Comparison of ENCODE assay signal across 20 cellular contexts in the genomic region with DNA sequence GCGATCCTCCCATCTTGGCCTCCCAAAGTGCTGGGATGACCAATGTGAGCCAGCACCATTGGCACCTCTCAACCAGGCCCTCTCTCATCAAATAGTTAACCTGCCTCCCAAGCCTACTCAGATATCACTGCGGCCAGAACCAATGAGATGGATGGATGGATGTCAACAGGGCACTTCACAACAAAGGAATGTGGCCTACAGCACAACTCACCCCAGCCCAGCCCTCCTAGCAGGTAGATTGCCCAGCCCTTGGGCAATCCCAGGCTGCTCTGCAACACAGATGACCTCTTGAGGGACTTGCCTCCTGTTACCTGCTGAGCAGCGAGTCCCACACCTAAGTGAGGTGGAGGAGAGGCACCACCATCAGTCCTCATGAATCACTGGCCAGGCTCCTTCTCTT. TPM values are rescaled to one million over a fixed set of nuclear protein-coding genes. Genes with fewer than 3 reads are reported as not detected.
DNase-seq lines count a peak whose midpoint lies in the region; ATAC-seq, FAIRE-seq and TF ChIP-seq lines count a peak whose summit lies in the region.
"Had no signal": no experiment of that assay in that cellular context is flagged by ENCODE, and none has a peak within 500 bp of the region (broad histone marks: within the 10 kb centered on the region; RNA-seq: fewer than 3 reads in every experiment).

No MANE protein-coding gene starts in this region.

- no peak overlapping the region; the same call in 1 of the 2 replicates for H2BK15ac ChIP-seq in H1 (ENCODE audit: low read length)

- in situ Hi-C loops in ACHN (cut with HindIII; ENCODE audit: low pct_ligation_motif_present, low pct_unique_long_range_greater_than_20kb, low sequenced_read_pairs) = no loop called here

- H3K4me1 ChIP-seq in H1 (replicated peaks in 1 of 4; ENCODE audit: control insufficient read depth in 3 of 4, insufficient read depth in 4 of 4, low read length in 3 of 4) = no peaks in the 10 kb centered on the region; a peak in 2 of 7 replicates
- no peaks in the 10 kb centered on the region for H3K4me1 ChIP-seq in effector memory CD4-positive, alpha-beta T cell (ENCODE audit: control insufficient read depth, insufficient read depth, low read length, poor library complexity, severe bottlenecking)
- H3K4me1 ChIP-seq: prostate gland had no signal

- H3K27me3 Mint-ChIP-seq in mesothelial cell of epicardium (ENCODE audit: low read depth) = no peaks in the 10 kb centered on the region
- H3K27me3 Mint-ChIP-seq in activated CD8-positive, alpha-beta T cell treated with anti-CD3 and anti-CD28 coated beads, Interleukin-2, amount 10 ng/mL, durations not matched to agents 7 days and 5 days (ENCODE audit: low read depth) = peaks cover 13% of the 10 kb centered on the region

- H2BK20ac ChIP-seq in H1 (ENCODE audit: low read length) = no peak overlapping the region

- no peaks in the 10 kb centered on the region for H3K9me3 ChIP-seq in H1 (ENCODE audit: insufficient read depth in 2 of 2, low read depth in 1 of 2, low read length in 1 of 2)
- no peaks in the 10 kb centered on the region for H3K9me3 ChIP-seq in effector memory CD4-positive, alpha-beta T cell (ENCODE audit: control insufficient read depth, low read length)
- H3K9me3 ChIP-seq: left ventricle myocardium inferior, prostate gland had no signal

- H3K27ac ChIP-seq in H1 (ENCODE audit: low read depth, low read length) = no peak overlapping the region
- H3K27ac ChIP-seq in effector memory CD4-positive, alpha-beta T cell (ENCODE audit: insufficient read depth, low read length, poor library complexity, severe bottlenecking) = no peak overlapping the region
- H3K27ac ChIP-seq: dorsolateral prefrontal cortex, GM23248, prostate gland had no signal

- H3K36me3 ChIP-seq in H1 (ENCODE audit: control insufficient read depth in 2 of 4, insufficient read depth in 4 of 4, low read length in 3 of 4) = no peaks in the 10 kb centered on the region
- H3K36me3 ChIP-seq in effector memory CD4-positive, alpha-beta T cell (ENCODE audit: control insufficient read depth, insufficient read depth, low read length) = no peaks in the 10 kb centered on the region
- H3K36me3 ChIP-seq: left ventricle myocardium inferior, prostate gland had no signal

- H3K9ac ChIP-seq in H1 (replicated peaks in 1 of 4; ENCODE audit: extremely low read depth in 1 of 4, low read depth in 3 of 4, low read length in 3 of 4) = no peak overlapping the region
- H3K9ac ChIP-seq: GM23248 had no signal

- H2BK5ac ChIP-seq in H1 (ENCODE audit: low read depth, low read length) = no peak overlapping the region

- H4K91ac ChIP-seq in H1 (replicated peaks; ENCODE audit: insufficient read length, low read length) = no peak overlapping the region

- no peak overlapping the region for H3K4me3 ChIP-seq in H1 (ENCODE audit: extremely low read depth in 1 of 4, insufficient read depth in 2 of 4, low read depth in 3 of 4, low read length in 4 of 4)
- no peak overlapping the region for H3K4me3 ChIP-seq in effector memory CD4-positive, alpha-beta T cell (ENCODE audit: insufficient read depth, low read depth, low read length, poor library complexity, severe bottlenecking)
- H3K4me3 ChIP-seq: dorsolateral prefrontal cortex, GM23248, left ventricle myocardium inferior, prostate gland had no signal

- H3K36me3 Mint-ChIP-seq in mesothelial cell of epicardium = no peaks in the 10 kb centered on the region
- no peaks in the 10 kb centered on the region for H3K36me3 Mint-ChIP-seq in activated CD8-positive, alpha-beta T cell treated with anti-CD3 and anti-CD28 coated beads, Interleukin-2, amount 10 ng/mL, durations not matched to agents 7 days and 5 days (ENCODE audit: low read depth)
- H3K36me3 Mint-ChIP-seq: activated CD4-positive, alpha-beta memory T cell treated with anti-CD3 and anti-CD28 coated beads for 36 hours; activated naive CD8-positive, alpha-beta T cell had no signal

- CTCF ChIA-PET in H1 (lab: Charles Lee; ENCODE audit: partially characterized antibody) = interaction anchor here (0.6 to 2.2 kb wide), 4 partner anchors 16 to 246 kb away, joined by 3 to 8 read pairs (median 4); no protein-coding TSS in a partner anchor
- CTCF ChIA-PET in activated CD8-positive, alpha-beta T cell treated with anti-CD3 and anti-CD28 coated beads, Interleukin-2, amount 10 ng/mL, durations not matched to agents 7 days and 5 days (lab: Charles Lee) = no interaction called here

- H3K79me2 ChIP-seq in H1 (ENCODE audit: control insufficient read depth in 1 of 2, insufficient read depth in 2 of 2, low read length in 2 of 2) = no peaks in the 10 kb centered on the region

- H3K18ac ChIP-seq in H1 (ENCODE audit: extremely low read depth, low read length) = no peak overlapping the region

- no peaks in the 10 kb centered on the region for H3K27me3 ChIP-seq in H1 (replicated peaks in 1 of 4; ENCODE audit: control insufficient read depth in 3 of 4, extremely low read depth in 1 of 4, insufficient read depth in 3 of 4, low read length in 3 of 4)
- no peaks in the 10 kb centered on the region for H3K27me3 ChIP-seq in effector memory CD4-positive, alpha-beta T cell (replicated peaks; ENCODE audit: control insufficient read depth, insufficient read depth, low read length, poor library complexity, severe bottlenecking)
- H3K27me3 ChIP-seq: dorsolateral prefrontal cortex had no signal

- no peak overlapping the region for H3K23ac ChIP-seq in H1 (ENCODE audit: insufficient read length)

- TF ChIP-seq CTCF in H1 (IDR thresholded peaks at IDR 0.05; ENCODE audit: control extremely low read depth in 1 of 3, insufficient read depth in 1 of 3, low read depth in 1 of 3, low read length in 3 of 3) (no peak), mesothelial cell of epicardium (IDR thresholded peaks at IDR 0.05; ENCODE audit: unreplicated experiment) (no peak)

- POLR2A ChIA-PET in H1 (lab: Charles Lee; ENCODE audit: partially characterized antibody) = no interaction called here
- POLR2A ChIA-PET in activated CD8-positive, alpha-beta T cell treated with anti-CD3 and anti-CD28 coated beads, Interleukin-2, amount 10 ng/mL, durations not matched to agents 7 days and 5 days (lab: Charles Lee) = no interaction called here

- TF ChIP-seq RAD21 in Ishikawa (IDR thresholded peaks at IDR 0.05; ENCODE audit: low read depth) (peak; percentile 20; the same call in 1 of the 2 replicates), H1 (IDR thresholded peaks at IDR 0.05 in 1 of 2, conservative IDR thresholded peaks at IDR 0.05 in 1 of 2; ENCODE audit: low read depth in 2 of 2, low read length in 2 of 2) (no peak)

- H3K4me1 Mint-ChIP-seq in mesothelial cell of epicardium = peaks cover 40% of the 10 kb centered on the region
- H3K4me1 Mint-ChIP-seq in activated CD8-positive, alpha-beta T cell treated with anti-CD3 and anti-CD28 coated beads, Interleukin-2, amount 10 ng/mL, durations not matched to agents 7 days and 5 days (ENCODE audit: low read depth) = no peaks in the 10 kb centered on the region
- H3K4me1 Mint-ChIP-seq: CD8-positive, alpha-beta memory T cell had no signal

- peak overlapping the region; percentile 56 for H3K27ac Mint-ChIP-seq in mesothelial cell of epicardium
- H3K27ac Mint-ChIP-seq in activated CD8-positive, alpha-beta T cell treated with anti-CD3 and anti-CD28 coated beads, Interleukin-2, amount 10 ng/mL, durations not matched to agents 7 days and 5 days = no peak overlapping the region
- H3K27ac Mint-ChIP-seq: activated CD4-positive, alpha-beta memory T cell treated with anti-CD3 and anti-CD28 coated beads for 36 hours; activated naive CD8-positive, alpha-beta T cell; CD8-positive, alpha-beta memory T cell had no signal

- no peak overlapping the region for H2AK5ac ChIP-seq in H1 (ENCODE audit: low read depth, low read length)

- no peak overlapping the region for H3K14ac ChIP-seq in H1 (ENCODE audit: insufficient read length)

- H2AFZ ChIP-seq in H1 (ENCODE audit: low read length) = no peak overlapping the region
- H2AFZ ChIP-seq: GM23248 had no signal

- no peak overlapping the region for H2BK120ac ChIP-seq in H1 (replicated peaks; ENCODE audit: low read depth, low read length)

- no peak overlapping the region for H3K4me2 ChIP-seq in H1 (ENCODE audit: insufficient read depth in 1 of 2, low read depth in 2 of 2, low read length in 2 of 2)

- no peaks in the 10 kb centered on the region; the same call in 1 of the 2 replicates for H3K79me1 ChIP-seq in H1 (ENCODE audit: low read depth, low read length)

- H4K8ac ChIP-seq in H1 (ENCODE audit: extremely low read depth, insufficient read depth, low read length) = 0 out of 2 replicates have a peak overlapping the region, but pooled peaks have one; percentile 42

- WGBS in H1 (ENCODE audit: extremely low coverage in 1 of 2, insufficient coverage in 1 of 2, insufficient read length in 1 of 2, insufficient replicate concordance in 2 of 2, low coverage in 1 of 2, low lambda C conversion rate in 2 of 2, missing lambda C conversion rate in 1 of 2), 2 experiments = 93% methylated on average over 3 of the region's 3 CpGs; no CpG with 5 or more reads in 1 of the 2 experiments

- no peak overlapping the region for H3K56ac ChIP-seq in H1 (replicated peaks; ENCODE audit: insufficient read length, low read depth, low read length)

- H3K9me3 Mint-ChIP-seq in mesothelial cell of epicardium = no peaks in the 10 kb centered on the region
- H3K9me3 Mint-ChIP-seq in activated CD8-positive, alpha-beta T cell treated with anti-CD3 and anti-CD28 coated beads, Interleukin-2, amount 10 ng/mL, durations not matched to agents 7 days and 5 days (ENCODE audit: insufficient read depth) = no peaks in the 10 kb centered on the region
- H3K9me3 Mint-ChIP-seq: activated CD4-positive, alpha-beta memory T cell treated with anti-CD3 and anti-CD28 coated beads for 36 hours; activated T-cell treated with anti-CD3 and anti-CD28 coated beads, Interleukin-2, amount 50 U/mL, for 4 hours; CD8-positive, alpha-beta memory T cell had no signal

- H3K23me2 ChIP-seq in H1 (ENCODE audit: low read depth, low read length) = no peaks in the 10 kb centered on the region

- no peak overlapping the region for H3K4ac ChIP-seq in H1 (replicated peaks; ENCODE audit: insufficient read length, low read depth, low read length)

- no peak for TF ChIP-seq POLR2A in H1 (IDR thresholded peaks at IDR 0.05; ENCODE audit: control extremely low read depth in 1 of 2, low read depth in 2 of 2, low read length in 2 of 2)

- FAIRE-seq in H1 (lab: Jason Lieb, UNC) = no peak
- FAIRE-seq: urothelium cell line had no signal

- no peak overlapping the region for H3K4me3 Mint-ChIP-seq in mesothelial cell of epicardium
- H3K4me3 Mint-ChIP-seq in activated CD8-positive, alpha-beta T cell treated with anti-CD3 and anti-CD28 coated beads, Interleukin-2, amount 10 ng/mL, durations not matched to agents 7 days and 5 days = no peak overlapping the region
- H3K4me3 Mint-ChIP-seq: activated CD4-positive, alpha-beta memory T cell treated with anti-CD3 and anti-CD28 coated beads for 36 hours; activated naive CD8-positive, alpha-beta T cell; activated T-cell treated with anti-CD3 and anti-CD28 coated beads, Interleukin-2, amount 50 U/mL, for 4 hours had no signal

- ATAC-seq in activated CD8-positive, alpha-beta T cell treated with anti-CD3 and anti-CD28 coated beads, Interleukin-2, amount 10 ng/mL, durations not matched to agents 7 days and 5 days = no peak
- ATAC-seq: activated T-cell treated with anti-CD3 and anti-CD28 coated beads, Interleukin-2, amount 50 U/mL, for 4 hours; stimulated activated naive CD8-positive, alpha-beta T cell treated with anti-CD3 and anti-CD28 coated beads, Interleukin-15, Interleukin-2, amounts not matched to agents 100 U/mL and 50 U/mL, for 24 hours had no signal

- H2BK12ac ChIP-seq in H1 (ENCODE audit: low read depth, low read length) = no peak overlapping the region

- peak; percentile 82 for TF ChIP-seq EP300 in Ishikawa (IDR thresholded peaks at IDR 0.05; ENCODE audit: borderline replicate concordance)
- no peak for TF ChIP-seq EP300 in H1 (IDR thresholded peaks at IDR 0.05; ENCODE audit: borderline replicate concordance in 1 of 2, low read depth in 2 of 2, low read length in 2 of 2)

- H4K5ac ChIP-seq in H1 (ENCODE audit: insufficient read length, low read depth, low read length) = no peak overlapping the region

- no peaks in the 10 kb centered on the region for H4K20me1 ChIP-seq in H1 (replicated peaks in 1 of 2; ENCODE audit: control insufficient read depth in 1 of 2, insufficient read depth in 2 of 2, low read length in 2 of 2)

- DNase-seq in ACHN = peak; percentile 65
- DNase-seq in H1 (ENCODE audit: low read depth in 1 of 2, low spot score in 2 of 2) = no peak
- DNase-seq in mesothelial cell of epicardium (ENCODE audit: low spot score in 2 of 2, unreplicated experiment in 2 of 2) = no peak
- DNase-seq in activated CD8-positive, alpha-beta T cell treated with anti-CD3 and anti-CD28 coated beads, Interleukin-2, amount 10 ng/mL, durations not matched to agents 7 days and 5 days = no peak
- no peak for DNase-seq in NCI-H526 treated with DMSO at 0.1 percent for 48 hours (lab: John Stamatoyannopoulos, UW)
- DNase-seq in activated CD4-positive, CD25-positive, alpha-beta regulatory T cell treated with anti-CD3 and anti-CD28 coated beads, Interleukin-2, amount 50 U/mL, for 72 hours = no peak
- no peak for DNase-seq in effector memory CD4-positive, alpha-beta T cell
- DNase-seq: activated CD4-positive, alpha-beta memory T cell treated with anti-CD3 and anti-CD28 coated beads for 36 hours; activated T-cell treated with anti-CD3 and anti-CD28 coated beads, Interleukin-2, amount 50 U/mL, for 4 hours; CD8-positive, alpha-beta memory T cell; dorsolateral prefrontal cortex; GM23248; left ventricle myocardium inferior; NCI-H146; NCI-H524 treated with DMSO at 0.1 percent for 48 hours; stimulated activated naive CD8-positive, alpha-beta T cell treated with anti-CD3 and anti-CD28 coated beads, Interleukin-15, Interleukin-2, amounts not matched to agents 100 U/mL and 50 U/mL, for 24 hours had no signal

RNA-seq across cellular contexts. Expression of gene KIFC3, which starts 22.6 kb away (rescaled TPM):
- total RNA-seq in H1 (2021; fragmentation: NEBNext Ultra II Directional; extraction: Animal tissue kit (Norgen Biotek cat#: 25700)) = 5.3 and 7.1 TPM in 2 replicates
- polyA plus RNA-seq in H1 (2011; rRNA removed) = 2.1 and 3.8 TPM in 2 replicates
- polyA plus RNA-seq in H1 (2011; cell fraction: cytosol; rRNA removed) = 4.4 TPM
- polyA plus RNA-seq in H1 (2011; cell fraction: nucleus; rRNA removed) = 11.5 TPM
- polyA plus RNA-seq in H1 (2012, experiment 1 of 2) = 2.1 to 3.7 TPM (median 2.8 TPM) in 4 replicates
- polyA plus RNA-seq in H1 (2012, experiment 2 of 2) = 1.6 TPM
- 4.3 TPM for polyA plus RNA-seq in H1 (2013, experiment 1 of 2)
- 4.4 TPM for polyA plus RNA-seq in H1 (2013, experiment 2 of 2)
- 3.3 and 3.9 TPM in 2 replicates for polyA minus RNA-seq in H1 (2011; rRNA and poly(A)+ RNA removed)
- 4.9 TPM for polyA minus RNA-seq in H1 (2011; cell fraction: cytosol; rRNA and poly(A)+ RNA removed)
- 7.5 TPM for polyA minus RNA-seq in H1 (2011; cell fraction: nucleus; rRNA and poly(A)+ RNA removed)
- 33.3 to 38.7 TPM (median 35.3 TPM) in 3 replicates for total RNA-seq in mesothelial cell of epicardium
- under 1 TPM in 1 of 2 experiments, not detected in 1; 0.53 TPM for total RNA-seq in activated CD8-positive, alpha-beta T cell treated with anti-CD3 and anti-CD28 coated beads, Interleukin-2, amount 10 ng/mL, durations not matched to agents 7 days and 5 days
